In the genomic region with DNA sequence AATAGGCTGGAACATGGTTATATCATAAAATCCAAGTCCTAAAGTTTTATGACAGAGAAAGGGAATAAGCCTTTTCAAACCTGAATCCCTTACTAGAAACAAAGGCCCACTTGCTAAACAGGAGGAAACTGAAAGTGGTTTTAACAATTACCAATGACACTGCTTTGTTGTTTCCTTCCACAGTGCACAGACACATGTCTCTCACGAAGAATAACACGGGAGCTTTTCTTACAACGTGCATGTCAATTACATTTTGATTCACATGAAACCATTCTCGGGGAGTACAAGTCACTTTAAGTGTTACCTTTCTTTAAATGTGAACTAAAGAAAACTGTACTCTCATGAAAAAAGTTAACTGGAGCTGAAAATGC, we compare ENCODE assay signal across 11 cellular contexts. TPM values are rescaled to one million over a fixed set of nuclear protein-coding genes. Genes with fewer than 3 reads are reported as not detected.
DNase-seq lines count a peak whose midpoint lies in the region; ATAC-seq and TF ChIP-seq lines count a peak whose summit lies in the region.
"Had no signal": no experiment of that assay in that cellular context is flagged by ENCODE, and none has a peak within 500 bp of the region (broad histone marks: within the 10 kb centered on the region; RNA-seq: fewer than 3 reads in every experiment).

No MANE protein-coding gene starts in this region.

- H3K36me3 Mint-ChIP-seq in activated T-helper 17 cell treated with anti-CD3 and anti-CD28 coated beads, Interleukin-2, amount 50 U/mL, for 72 hours (ENCODE audit: low read depth) = peaks cover 39% of the 10 kb centered on the region
- H3K36me3 Mint-ChIP-seq in memory B cell = peaks cover 10% of the 10 kb centered on the region

- intact Hi-C loops in Right ventricle myocardium inferior (cut with DNase I) = loop anchor here (5.0 to 10.0 kb wide), 5 partner anchors 91 to 631 kb away; partner anchors contain the start of genes ADCK2 and BRAF

- peaks cover 20% of the 10 kb centered on the region for H3K4me1 Mint-ChIP-seq in activated T-helper 17 cell treated with anti-CD3 and anti-CD28 coated beads, Interleukin-2, amount 50 U/mL, for 72 hours
- H3K4me1 Mint-ChIP-seq in memory B cell = peaks cover 7% of the 10 kb centered on the region

- peak overlapping the region in 5 of 10 experiments; percentile 69 to 80 (median 74); a peak in 8 of 20 replicates for H3K4me3 ChIP-seq in BLaER1 treated with 17β-estradiol and CSF1 and Interleukin-3, amounts not matched to agents 10 nM and 100 nM
- peak overlapping the region; percentile 66; the same call in 1 of the 2 replicates for H3K4me3 ChIP-seq in HL-60 (replicated peaks; ENCODE audit: insufficient read depth, low read length)

- peaks cover 15 to 29% (median 19%) of the 10 kb centered on the region in 10 experiments for H3K4me1 ChIP-seq in BLaER1 treated with 17β-estradiol and CSF1 and Interleukin-3, amounts not matched to agents 10 nM and 100 nM

- H4K20me1 ChIP-seq in BLaER1 treated with 17β-estradiol and CSF1 and Interleukin-3, amounts not matched to agents 10 nM and 100 nM = no peaks in the 10 kb centered on the region

- peak overlapping the region; percentile 96 for H3K4me3 Mint-ChIP-seq in activated T-helper 17 cell treated with anti-CD3 and anti-CD28 coated beads, Interleukin-2, amount 50 U/mL, for 72 hours
- peak overlapping the region; percentile 91 for H3K4me3 Mint-ChIP-seq in memory B cell

- H3K27me3 Mint-ChIP-seq in activated T-helper 17 cell treated with anti-CD3 and anti-CD28 coated beads, Interleukin-2, amount 50 U/mL, for 72 hours = no peaks in the 10 kb centered on the region
- peaks cover 5% of the 10 kb centered on the region for H3K27me3 Mint-ChIP-seq in memory B cell

- H3K4me2 ChIP-seq in BLaER1 treated with 17β-estradiol and CSF1 and Interleukin-3, amounts not matched to agents 10 nM and 100 nM = peak overlapping the region; percentile 82 to 97 (median 90); a peak in 21 of 22 replicates

- H3K9ac ChIP-seq in BLaER1 treated with 17β-estradiol and CSF1 and Interleukin-3, amounts not matched to agents 10 nM and 100 nM = peak overlapping the region in 6 of 11 experiments; percentile 1 to 86 (median 84); a peak in 8 of 22 replicates

- DNase-seq in HL-60 (ENCODE audit: low read depth in 1 of 2, low spot score in 1 of 2) (no peak), memory B cell (ENCODE audit: low spot score in 2 of 2) (no peak), Right ventricle myocardium inferior (ENCODE audit: missing footprints) (no peak), NCI-H2196 (lab: John Stamatoyannopoulos, UW; ENCODE audit: unreplicated experiment) (no peak)
- DNase-seq: activated CD4-positive, alpha-beta T cell treated with anti-CD3 and anti-CD28 coated beads, Interleukin-2, amount 50 U/mL, for 48 hours; effector CD8-positive, alpha-beta T cell; lower lobe of right lung had no signal

- peak overlapping the region; percentile 97 for H3K27ac Mint-ChIP-seq in activated T-helper 17 cell treated with anti-CD3 and anti-CD28 coated beads, Interleukin-2, amount 50 U/mL, for 72 hours
- H3K27ac Mint-ChIP-seq in memory B cell = peak overlapping the region; percentile 100

- H3K27me3 ChIP-seq in BLaER1 treated with 17β-estradiol and CSF1 and Interleukin-3, amounts not matched to agents 10 nM and 100 nM = no peaks in the 10 kb centered on the region
- no peaks in the 10 kb centered on the region for H3K27me3 ChIP-seq in HL-60 (ENCODE audit: insufficient read depth, poor library complexity, severe bottlenecking)

- peaks cover 13 to 26% (median 23%) of the 10 kb centered on the region in 11 experiments for H3K36me3 ChIP-seq in BLaER1 treated with 17β-estradiol and CSF1 and Interleukin-3, amounts not matched to agents 10 nM and 100 nM

- ATAC-seq in activated T-helper 17 cell treated with anti-CD3 and anti-CD28 coated beads, Interleukin-2, amount 50 U/mL, for 72 hours (replicated peaks) = no peak
- ATAC-seq in memory B cell (ENCODE audit: low read depth) (no peak), HG03175 (IDR thresholded peaks at IDR 0.05; ENCODE audit: unreplicated experiment) (no peak), HG02759 (IDR thresholded peaks at IDR 0.05; ENCODE audit: unreplicated experiment) (no peak), Right ventricle myocardium inferior (no peak)

- H3K9me3 Mint-ChIP-seq in activated T-helper 17 cell treated with anti-CD3 and anti-CD28 coated beads, Interleukin-2, amount 50 U/mL, for 72 hours = no peaks in the 10 kb centered on the region
- peaks cover 3% of the 10 kb centered on the region for H3K9me3 Mint-ChIP-seq in memory B cell

- peak overlapping the region in 7 of 11 experiments; percentile 2 to 94 (median 88); a peak in 8 of 22 replicates for H3K27ac ChIP-seq in BLaER1 treated with 17β-estradiol and CSF1 and Interleukin-3, amounts not matched to agents 10 nM and 100 nM
- H3K27ac ChIP-seq in HL-60 (replicated peaks) = peak overlapping the region; percentile 90

- peaks cover 0 to 7% (median 3%) of the 10 kb centered on the region in 11 experiments; a peak in 7 of 22 replicates for H3K9me3 ChIP-seq in BLaER1 treated with 17β-estradiol and CSF1 and Interleukin-3, amounts not matched to agents 10 nM and 100 nM (replicated peaks in 1 of 11)
- H3K9me3 ChIP-seq: lower lobe of right lung had no signal

- no peak for TF ChIP-seq CTCF in HL-60 (IDR thresholded peaks at IDR 0.05; ENCODE audit: insufficient read depth, low read length)

RNA-seq across cellular contexts. Expression of gene MRPS33, which starts 1.4 kb away (rescaled TPM):
- 10 to 100 TPM; 53.6 to 87.4 TPM for total RNA-seq in activated T-helper 17 cell treated with anti-CD3 and anti-CD28 coated beads, Interleukin-2, amount 50 U/mL, for 72 hours
- total RNA-seq in Right ventricle myocardium inferior = 122 TPM
